ENCODE assay signal across 9 cellular contexts in the genomic region with DNA sequence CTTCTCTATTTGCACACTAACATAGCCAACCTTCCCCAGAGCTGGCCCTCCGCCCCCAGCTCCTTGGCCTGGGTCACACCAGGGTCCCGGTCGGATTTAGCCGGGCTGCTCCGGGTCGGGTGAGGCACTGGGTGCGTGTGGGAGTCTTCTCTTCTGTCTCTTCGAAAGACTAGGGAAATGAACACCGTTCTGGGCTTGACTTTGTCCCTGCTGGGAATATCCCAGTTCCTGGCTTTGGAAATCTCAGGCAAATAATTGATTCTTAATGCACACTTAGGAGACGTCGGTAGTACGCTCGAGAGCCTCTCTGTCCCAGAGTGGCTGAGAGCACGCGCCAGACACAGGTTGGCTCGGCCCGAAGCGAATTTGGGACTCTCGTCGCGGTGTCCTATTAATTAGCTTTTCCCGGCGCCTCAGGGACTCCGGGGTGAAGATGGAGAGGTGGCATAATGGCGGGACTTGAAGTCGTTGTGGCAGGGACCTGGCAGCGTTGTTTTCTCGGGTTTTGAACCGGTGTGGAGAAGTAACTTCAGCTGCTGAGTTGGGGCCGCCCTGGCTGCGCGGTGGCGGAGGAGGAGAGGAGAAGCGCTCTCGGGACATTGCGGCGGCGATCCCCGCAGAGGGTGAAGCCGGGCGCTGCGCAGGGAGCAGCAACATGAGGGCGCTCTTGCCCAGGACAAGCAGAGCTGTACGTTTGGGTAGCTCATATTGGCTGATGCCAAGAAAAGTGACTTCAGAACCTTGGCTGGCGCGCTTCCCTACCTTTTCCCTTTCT. TPM values are rescaled to one million over a fixed set of nuclear protein-coding genes. Genes with fewer than 3 reads are reported as not detected.
A peak's percentile ranks its signal among the peaks of the same experiment; 100 is the strongest.
DNase-seq lines count a peak whose midpoint lies in the region; TF ChIP-seq lines count a peak whose summit lies in the region.
"Had no signal": no experiment of that assay in that cellular context is flagged by ENCODE, and none has a peak within 500 bp of the region (broad histone marks: within the 10 kb centered on the region; RNA-seq: fewer than 3 reads in every experiment).

No MANE protein-coding gene starts in this region.

- no peaks in the 10 kb centered on the region for H3K9me3 ChIP-seq in Caco-2

- H4K8ac ChIP-seq in mesendoderm (ENCODE audit: low read depth, low read length), result no peak overlapping the region

- no TSS peak for BruUV-seq in Caco-2 (replicated peaks; lab: Mats Ljungman, UMichigan)

- H3K9ac ChIP-seq in mesendoderm (ENCODE audit: low read length), result no peak overlapping the region

- no peak overlapping the region for H3K56ac ChIP-seq in mesendoderm (ENCODE audit: low read length)

- no peaks in the 10 kb centered on the region for H3K36me3 ChIP-seq in mesendoderm (ENCODE audit: control insufficient read depth, insufficient read depth, low read length)
- no peaks in the 10 kb centered on the region for H3K36me3 ChIP-seq in Caco-2 (ENCODE audit: control insufficient read depth, insufficient read depth, low read length)

- no peak overlapping the region for H3K27ac ChIP-seq in mesendoderm (ENCODE audit: low read depth, low read length)

- CTCF ChIA-PET in Caco-2 (lab: Charles Lee), result no interaction called here

- no peak overlapping the region for H2AK5ac ChIP-seq in mesendoderm (ENCODE audit: low read length)

- H3K18ac ChIP-seq in mesendoderm (ENCODE audit: low read length), result no peak overlapping the region

- intact Hi-C loops in Caco-2 (cut with micrococcal nuclease; ENCODE audit: unreplicated experiment), result no loop called here

- H3K4me3 ChIP-seq in LNCaP clone FGC (ENCODE audit: low read depth, low read length), result no peak overlapping the region
- H3K4me3 ChIP-seq in mesendoderm (ENCODE audit: low read length), result no peak overlapping the region
- no peak overlapping the region for H3K4me3 ChIP-seq in Caco-2 (ENCODE audit: low read depth, low read length)

- DNase-seq in ELR (ENCODE audit: low read depth) (peak; percentile 72), LNCaP clone FGC (ENCODE audit: low read depth) (no peak), mesendoderm (peak; percentile 87), cortex of kidney (lab: John Stamatoyannopoulos, UW) (no peak), Caco-2 (no peak), GM20000 (ENCODE audit: low spot score) (no peak), C1 segment of cervical spinal cord (lab: John Stamatoyannopoulos, UW) (no peak)
- DNase-seq: activated B cell treated with CpG ODN at 0.5 μM for 24 hours had no signal

- H3K27me3 Mint-ChIP-seq in brain (peaks cover 83% of the 10 kb centered on the region), Caco-2 (ENCODE audit: insufficient read depth, unreplicated experiment) (peaks cover 14% of the 10 kb centered on the region)

- H3K36me3 Mint-ChIP-seq in brain (peaks cover 75% of the 10 kb centered on the region), Caco-2 (ENCODE audit: insufficient read depth, unreplicated experiment) (no peaks in the 10 kb centered on the region)

- no peak overlapping the region for H3K4ac ChIP-seq in mesendoderm (ENCODE audit: low read depth, low read length)

- TF ChIP-seq CTCF in LNCaP clone FGC (IDR thresholded peaks at IDR 0.05; ENCODE audit: control insufficient read depth, extremely low read depth, insufficient read depth), result 0 out of 2 replicates have a peak, but pooled peaks have one; percentile 2
- TF ChIP-seq CTCF in brain (conservative IDR thresholded peaks at IDR 0.05), result peak; percentile 70 to 94
- TF ChIP-seq CTCF in Caco-2 (IDR thresholded peaks at IDR 0.05; ENCODE audit: insufficient read depth in 1 of 2, low read depth in 1 of 2, low read length in 1 of 2, severe bottlenecking in 1 of 2, unreplicated experiment in 1 of 2), result no peak
- no peak for TF ChIP-seq CTCF in GM20000 (IDR thresholded peaks at IDR 0.05; ENCODE audit: extremely low read depth, missing control alignments)

- H3K27me3 ChIP-seq in mesendoderm (ENCODE audit: insufficient read depth, low read length, poor library complexity) (peaks cover 46% of the 10 kb centered on the region), Caco-2 (replicated peaks; ENCODE audit: control insufficient read depth, insufficient read depth, low read length) (no peaks in the 10 kb centered on the region)

- H3K9me3 Mint-ChIP-seq in brain (peaks cover 0 to 28% (median 3%) of the 10 kb centered on the region in 5 experiments), Caco-2 (ENCODE audit: unreplicated experiment) (no peaks in the 10 kb centered on the region)
- H3K9me3 Mint-ChIP-seq: activated B cell treated with CpG ODN at 0.5 μM for 24 hours had no signal

- H3K4me1 ChIP-seq in mesendoderm (ENCODE audit: control insufficient read depth, low read depth, low read length) (no peaks in the 10 kb centered on the region), Caco-2 (no peaks in the 10 kb centered on the region)

- POLR2A ChIA-PET in Caco-2 (lab: Charles Lee), result no interaction called here

- H3K4me2 ChIP-seq in mesendoderm (ENCODE audit: low read length), result peak overlapping the region; percentile 49

- H4K5ac ChIP-seq in mesendoderm (ENCODE audit: low read length), result no peak overlapping the region

- H3K79me1 ChIP-seq in mesendoderm (ENCODE audit: low read length), result no peaks in the 10 kb centered on the region

- H2BK5ac ChIP-seq in mesendoderm (ENCODE audit: low read length), result no peak overlapping the region

- no CpG with 5 or more reads among the region's 46 CpGs for WGBS in mesendoderm (ENCODE audit: extremely low coverage, insufficient coverage, low lambda C conversion rate)

- H3K27ac Mint-ChIP-seq in brain (peak overlapping the region; percentile 31 to 100 (median 98)), Caco-2 (ENCODE audit: unreplicated experiment) (no peak overlapping the region)
- H3K27ac Mint-ChIP-seq: activated B cell treated with CpG ODN at 0.5 μM for 24 hours had no signal

- H2BK15ac ChIP-seq in mesendoderm (replicated peaks; ENCODE audit: low read depth), result no peak overlapping the region

- peaks cover 12% of the 10 kb centered on the region for H3K4me1 Mint-ChIP-seq in brain
- no peaks in the 10 kb centered on the region for H3K4me1 Mint-ChIP-seq in Caco-2 (ENCODE audit: low read depth, unreplicated experiment)

- no peak overlapping the region for H3K23ac ChIP-seq in mesendoderm (ENCODE audit: low read length)

- H3K79me2 ChIP-seq in mesendoderm (ENCODE audit: control insufficient read depth, insufficient read depth, low read length), result no peaks in the 10 kb centered on the region

- H3K4me3 Mint-ChIP-seq in brain, result peak overlapping the region; percentile 84 to 98 (median 90)
- no peak overlapping the region for H3K4me3 Mint-ChIP-seq in Caco-2 (ENCODE audit: unreplicated experiment)
- H3K4me3 Mint-ChIP-seq: activated B cell treated with CpG ODN at 0.5 μM for 24 hours had no signal

- no peak overlapping the region for H2BK120ac ChIP-seq in mesendoderm (ENCODE audit: low read depth, low read length)

RNA-seq across cellular contexts. Expression of a gene that starts 7.5 kb away (rescaled TPM):
- polyA plus RNA-seq in brain (ENCODE audit: insufficient read depth, low read depth, low replicate concordance), result 28.3 TPM
- polyA plus RNA-seq in mesendoderm (2013, experiment 1 of 2), result 0.10 TPM
- polyA plus RNA-seq in mesendoderm (2013, experiment 2 of 2), result 0.10 TPM
- not detected in 2 replicates for total RNA-seq in Caco-2 (2022)
- total RNA-seq: activated B cell treated with CpG ODN at 0.5 μM for 24 hours had no signal

Comparison
In these comparisons a context has a peak if more than half of its experiments do, and no peak if none do; other contexts are left out.
1. DNase-seq: peak in ELR (single experiment) and mesendoderm (single experiment); none in LNCaP clone FGC (single experiment), cortex of kidney (single experiment), Caco-2 (0 of 2), GM20000 (single experiment) and C1 segment of cervical spinal cord (0 of 14).
2. CTCF ChIP-seq: peak in LNCaP clone FGC (single experiment) and brain (2 of 2); none in Caco-2 (0 of 2) and GM20000 (single experiment).